1 cellular context compared by ENCODE assay signal in the genomic region with DNA sequence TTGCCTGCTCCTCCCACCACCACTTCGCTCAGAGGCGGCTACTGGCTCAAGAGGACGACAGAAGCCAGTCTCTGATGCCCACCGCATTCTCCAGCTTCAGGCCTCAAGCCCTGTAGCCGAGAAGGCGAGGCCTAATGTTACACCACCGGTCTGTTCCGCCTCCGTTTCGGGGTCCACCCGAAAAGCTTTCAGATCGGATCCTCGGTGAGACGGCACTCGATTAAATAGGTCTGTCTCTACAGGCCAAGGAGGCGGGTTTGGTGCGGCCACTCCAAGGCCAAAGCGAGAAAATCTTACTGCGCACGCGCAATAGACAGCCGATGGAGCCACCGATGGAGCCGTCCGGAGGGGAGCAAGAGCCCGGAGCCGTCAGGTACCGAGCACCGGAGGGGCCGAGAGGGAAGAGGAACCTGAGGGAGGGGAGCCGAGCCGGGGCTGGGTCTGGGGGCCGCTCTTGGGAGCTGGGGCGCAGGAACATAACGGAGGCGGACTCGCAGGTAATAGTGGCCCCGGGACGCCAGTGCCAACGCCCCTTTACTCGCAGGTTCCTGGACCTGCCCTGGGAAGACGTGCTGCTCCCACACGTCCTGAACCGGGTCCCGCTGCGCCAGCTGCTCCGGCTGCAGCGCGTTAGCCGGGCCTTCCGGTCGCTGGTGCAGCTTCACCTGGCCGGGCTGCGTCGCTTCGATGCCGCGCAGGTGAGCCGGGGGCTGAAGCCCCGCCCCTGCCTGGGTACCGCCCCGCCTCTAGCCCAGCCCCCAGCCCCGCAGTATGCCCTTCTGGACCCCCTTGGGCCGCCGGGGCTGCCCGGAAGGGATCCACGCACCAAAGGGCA.
TF ChIP-seq lines count a peak whose summit lies in the region.

A gene with protein sequence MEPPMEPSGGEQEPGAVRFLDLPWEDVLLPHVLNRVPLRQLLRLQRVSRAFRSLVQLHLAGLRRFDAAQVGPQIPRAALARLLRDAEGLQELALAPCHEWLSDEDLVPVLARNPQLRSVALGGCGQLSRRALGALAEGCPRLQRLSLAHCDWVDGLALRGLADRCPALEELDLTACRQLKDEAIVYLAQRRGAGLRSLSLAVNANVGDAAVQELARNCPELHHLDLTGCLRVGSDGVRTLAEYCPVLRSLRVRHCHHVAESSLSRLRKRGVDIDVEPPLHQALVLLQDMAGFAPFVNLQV (plus strand): TSS at position 27 of the 835 bp plus-strand sequence. CDS start 294 bp downstream, at position 321.

TF ChIP-seq in HEK293, 187 proteins besides CTCF, POLR2A, EP300 and RAD21 (continued from another document and continues in another):
- TF ChIP-seq, protein P1, sequence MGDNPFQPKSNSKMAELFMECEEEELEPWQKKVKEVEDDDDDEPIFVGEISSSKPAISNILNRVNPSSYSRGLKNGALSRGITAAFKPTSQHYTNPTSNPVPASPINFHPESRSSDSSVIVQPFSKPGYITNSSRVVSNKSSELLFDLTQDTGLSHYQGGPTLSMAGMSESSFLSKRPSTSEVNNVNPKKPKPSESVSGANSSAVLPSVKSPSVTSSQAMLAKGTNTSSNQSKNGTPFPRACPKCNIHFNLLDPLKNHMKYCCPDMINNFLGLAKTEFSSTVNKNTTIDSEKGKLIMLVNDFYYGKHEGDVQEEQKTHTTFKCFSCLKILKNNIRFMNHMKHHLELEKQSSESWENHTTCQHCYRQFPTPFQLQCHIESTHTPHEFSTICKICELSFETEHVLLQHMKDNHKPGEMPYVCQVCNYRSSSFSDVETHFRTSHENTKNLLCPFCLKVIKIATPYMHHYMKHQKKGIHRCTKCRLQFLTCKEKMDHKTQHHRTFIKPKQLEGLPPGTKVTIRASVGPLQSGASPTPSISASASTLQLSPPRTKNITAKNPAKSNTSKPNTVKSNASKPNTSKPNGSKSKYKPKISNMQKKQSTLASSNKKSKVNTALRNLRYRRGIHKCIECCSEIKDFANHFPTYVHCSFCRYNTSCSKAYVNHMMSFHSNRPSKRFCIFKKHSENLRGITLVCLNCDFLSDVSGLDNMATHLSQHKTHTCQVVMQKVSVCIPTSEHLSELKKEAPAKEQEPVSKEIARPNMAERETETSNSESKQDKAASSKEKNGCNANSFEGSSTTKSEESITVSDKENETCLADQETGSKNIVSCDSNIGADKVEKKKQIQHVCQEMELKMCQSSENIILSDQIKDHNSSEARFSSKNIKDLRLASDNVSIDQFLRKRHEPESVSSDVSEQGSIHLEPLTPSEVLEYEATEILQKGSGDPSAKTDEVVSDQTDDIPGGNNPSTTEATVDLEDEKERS (tag by site-specific recombination; IDR thresholded peaks at IDR 0.05): 0 out of 2 replicates have a peak, but pooled peaks have one; percentile 18
- peak; percentile 53; the same call in 1 of the 2 replicates for TF ChIP-seq TRIM28 (IDR thresholded peaks at IDR 0.05; ENCODE audit: borderline replicate concordance, low read length)
- 0 out of 2 replicates have a peak, but pooled peaks have one; percentile 31 for TF ChIP-seq KLF1 (tag by site-specific recombination; IDR thresholded peaks at IDR 0.05)
- TF ChIP-seq ZNF561 (tag by site-specific recombination; IDR thresholded peaks at IDR 0.05; ENCODE audit: borderline replicate concordance): peak; percentile 93
- peak; percentile 80; the same call in 1 of the 2 replicates for TF ChIP-seq KLF7 (tag by site-specific recombination; IDR thresholded peaks at IDR 0.05; ENCODE audit: borderline replicate concordance)
- TF ChIP-seq, protein P2, sequence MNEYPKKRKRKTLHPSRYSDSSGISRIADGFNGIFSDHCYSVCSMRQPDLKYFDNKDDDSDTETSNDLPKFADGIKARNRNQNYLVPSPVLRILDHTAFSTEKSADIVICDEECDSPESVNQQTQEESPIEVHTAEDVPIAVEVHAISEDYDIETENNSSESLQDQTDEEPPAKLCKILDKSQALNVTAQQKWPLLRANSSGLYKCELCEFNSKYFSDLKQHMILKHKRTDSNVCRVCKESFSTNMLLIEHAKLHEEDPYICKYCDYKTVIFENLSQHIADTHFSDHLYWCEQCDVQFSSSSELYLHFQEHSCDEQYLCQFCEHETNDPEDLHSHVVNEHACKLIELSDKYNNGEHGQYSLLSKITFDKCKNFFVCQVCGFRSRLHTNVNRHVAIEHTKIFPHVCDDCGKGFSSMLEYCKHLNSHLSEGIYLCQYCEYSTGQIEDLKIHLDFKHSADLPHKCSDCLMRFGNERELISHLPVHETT (tag by site-specific recombination; IDR thresholded peaks at IDR 0.05): peak; percentile 96
- TF ChIP-seq, protein P3, sequence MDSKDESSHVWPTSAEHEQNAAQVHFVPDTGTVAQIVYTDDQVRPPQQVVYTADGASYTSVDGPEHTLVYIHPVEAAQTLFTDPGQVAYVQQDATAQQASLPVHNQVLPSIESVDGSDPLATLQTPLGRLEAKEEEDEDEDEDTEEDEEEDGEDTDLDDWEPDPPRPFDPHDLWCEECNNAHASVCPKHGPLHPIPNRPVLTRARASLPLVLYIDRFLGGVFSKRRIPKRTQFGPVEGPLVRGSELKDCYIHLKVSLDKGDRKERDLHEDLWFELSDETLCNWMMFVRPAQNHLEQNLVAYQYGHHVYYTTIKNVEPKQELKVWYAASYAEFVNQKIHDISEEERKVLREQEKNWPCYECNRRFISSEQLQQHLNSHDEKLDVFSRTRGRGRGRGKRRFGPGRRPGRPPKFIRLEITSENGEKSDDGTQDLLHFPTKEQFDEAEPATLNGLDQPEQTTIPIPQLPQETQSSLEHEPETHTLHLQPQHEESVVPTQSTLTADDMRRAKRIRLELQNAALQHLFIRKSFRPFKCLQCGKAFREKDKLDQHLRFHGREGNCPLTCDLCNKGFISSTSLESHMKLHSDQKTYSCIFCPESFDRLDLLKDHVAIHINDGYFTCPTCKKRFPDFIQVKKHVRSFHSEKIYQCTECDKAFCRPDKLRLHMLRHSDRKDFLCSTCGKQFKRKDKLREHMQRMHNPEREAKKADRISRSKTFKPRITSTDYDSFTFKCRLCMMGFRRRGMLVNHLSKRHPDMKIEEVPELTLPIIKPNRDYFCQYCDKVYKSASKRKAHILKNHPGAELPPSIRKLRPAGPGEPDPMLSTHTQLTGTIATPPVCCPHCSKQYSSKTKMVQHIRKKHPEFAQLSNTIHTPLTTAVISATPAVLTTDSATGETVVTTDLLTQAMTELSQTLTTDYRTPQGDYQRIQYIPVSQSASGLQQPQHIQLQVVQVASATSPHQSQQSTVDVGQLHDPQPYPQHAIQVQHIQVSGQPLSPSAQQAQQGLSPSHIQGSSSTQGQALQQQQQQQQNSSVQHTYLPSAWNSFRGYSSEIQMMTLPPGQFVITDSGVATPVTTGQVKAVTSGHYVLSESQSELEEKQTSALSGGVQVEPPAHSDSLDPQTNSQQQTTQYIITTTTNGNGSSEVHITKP (tag by site-specific recombination; IDR thresholded peaks at IDR 0.05): peak; percentile 83
- TF ChIP-seq REPIN1 (tag by site-specific recombination; IDR thresholded peaks at IDR 0.05; ENCODE audit: low read depth): peak; percentile 93; the same call in 1 of the 2 replicates
- TF ChIP-seq ZBTB17 (tag by site-specific recombination; IDR thresholded peaks at IDR 0.05): peak; percentile 100
- peak; percentile 64; the same call in 1 of the 2 replicates for TF ChIP-seq ZBTB21 (tag by site-specific recombination; IDR thresholded peaks at IDR 0.05)
- peak; percentile 71 for TF ChIP-seq KLF9 (tag by site-specific recombination; IDR thresholded peaks at IDR 0.05; ENCODE audit: low read depth)
- TF ChIP-seq ZNF664 (tag by site-specific recombination; IDR thresholded peaks at IDR 0.05): peak; percentile 44; the same call in 1 of the 2 replicates
- TF ChIP-seq, protein P4, sequence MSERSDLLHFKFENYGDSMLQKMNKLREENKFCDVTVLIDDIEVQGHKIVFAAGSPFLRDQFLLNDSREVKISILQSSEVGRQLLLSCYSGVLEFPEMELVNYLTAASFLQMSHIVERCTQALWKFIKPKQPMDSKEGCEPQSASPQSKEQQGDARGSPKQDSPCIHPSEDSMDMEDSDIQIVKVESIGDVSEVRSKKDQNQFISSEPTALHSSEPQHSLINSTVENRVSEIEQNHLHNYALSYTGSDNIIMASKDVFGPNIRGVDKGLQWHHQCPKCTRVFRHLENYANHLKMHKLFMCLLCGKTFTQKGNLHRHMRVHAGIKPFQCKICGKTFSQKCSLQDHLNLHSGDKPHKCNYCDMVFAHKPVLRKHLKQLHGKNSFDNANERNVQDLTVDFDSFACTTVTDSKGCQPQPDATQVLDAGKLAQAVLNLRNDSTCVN (tag by site-specific recombination; optimal IDR thresholded peaks at IDR 0.05): peak; percentile 44
- no peak for TF ChIP-seq ZNF621 (tag by site-specific recombination; IDR thresholded peaks at IDR 0.05)
- peak; percentile 70 for TF ChIP-seq YY2 (tag by site-specific recombination; IDR thresholded peaks at IDR 0.05)
- TF ChIP-seq ZNF335 (tag by site-specific recombination; conservative IDR thresholded peaks at IDR 0.05): peak; percentile 72
- TF ChIP-seq ZNF660 (tag by site-specific recombination; IDR thresholded peaks at IDR 0.05): peak; percentile 89
- peak; percentile 77 for TF ChIP-seq OSR2 (tag by site-specific recombination; IDR thresholded peaks at IDR 0.05)
- TF ChIP-seq ZNF248 (tag by site-specific recombination; IDR thresholded peaks at IDR 0.05): no peak
- peak; percentile 48; the same call in 1 of the 2 replicates for TF ChIP-seq SCRT2 (tag by site-specific recombination; IDR thresholded peaks at IDR 0.05)
- TF ChIP-seq, protein P5, sequence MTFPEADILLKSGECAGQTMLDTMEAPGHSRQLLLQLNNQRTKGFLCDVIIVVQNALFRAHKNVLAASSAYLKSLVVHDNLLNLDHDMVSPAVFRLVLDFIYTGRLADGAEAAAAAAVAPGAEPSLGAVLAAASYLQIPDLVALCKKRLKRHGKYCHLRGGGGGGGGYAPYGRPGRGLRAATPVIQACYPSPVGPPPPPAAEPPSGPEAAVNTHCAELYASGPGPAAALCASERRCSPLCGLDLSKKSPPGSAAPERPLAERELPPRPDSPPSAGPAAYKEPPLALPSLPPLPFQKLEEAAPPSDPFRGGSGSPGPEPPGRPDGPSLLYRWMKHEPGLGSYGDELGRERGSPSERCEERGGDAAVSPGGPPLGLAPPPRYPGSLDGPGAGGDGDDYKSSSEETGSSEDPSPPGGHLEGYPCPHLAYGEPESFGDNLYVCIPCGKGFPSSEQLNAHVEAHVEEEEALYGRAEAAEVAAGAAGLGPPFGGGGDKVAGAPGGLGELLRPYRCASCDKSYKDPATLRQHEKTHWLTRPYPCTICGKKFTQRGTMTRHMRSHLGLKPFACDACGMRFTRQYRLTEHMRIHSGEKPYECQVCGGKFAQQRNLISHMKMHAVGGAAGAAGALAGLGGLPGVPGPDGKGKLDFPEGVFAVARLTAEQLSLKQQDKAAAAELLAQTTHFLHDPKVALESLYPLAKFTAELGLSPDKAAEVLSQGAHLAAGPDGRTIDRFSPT (tag by site-specific recombination; IDR thresholded peaks at IDR 0.05): peak; percentile 19; the same call in 1 of the 2 replicates
- peak; percentile 72; the same call in 1 of the 2 replicates for TF ChIP-seq OVOL3 (tag by site-specific recombination; IDR thresholded peaks at IDR 0.05)
- TF ChIP-seq FEZF1 (tag by site-specific recombination; IDR thresholded peaks at IDR 0.05): peak; percentile 41; the same call in 1 of the 2 replicates
- peak; percentile 96 for TF ChIP-seq ZNF391 (tag by site-specific recombination; IDR thresholded peaks at IDR 0.05; ENCODE audit: borderline replicate concordance, low read depth)
- TF ChIP-seq, protein P6, sequence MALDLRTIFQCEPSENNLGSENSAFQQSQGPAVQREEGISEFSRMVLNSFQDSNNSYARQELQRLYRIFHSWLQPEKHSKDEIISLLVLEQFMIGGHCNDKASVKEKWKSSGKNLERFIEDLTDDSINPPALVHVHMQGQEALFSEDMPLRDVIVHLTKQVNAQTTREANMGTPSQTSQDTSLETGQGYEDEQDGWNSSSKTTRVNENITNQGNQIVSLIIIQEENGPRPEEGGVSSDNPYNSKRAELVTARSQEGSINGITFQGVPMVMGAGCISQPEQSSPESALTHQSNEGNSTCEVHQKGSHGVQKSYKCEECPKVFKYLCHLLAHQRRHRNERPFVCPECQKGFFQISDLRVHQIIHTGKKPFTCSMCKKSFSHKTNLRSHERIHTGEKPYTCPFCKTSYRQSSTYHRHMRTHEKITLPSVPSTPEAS (tag by site-specific recombination; IDR thresholded peaks at IDR 0.05): peak; percentile 62
- peak; percentile 42; the same call in 1 of the 2 replicates for TF ChIP-seq ZBTB8A (tag by site-specific recombination; IDR thresholded peaks at IDR 0.05)
- TF ChIP-seq SALL2 (tag by site-specific recombination; IDR thresholded peaks at IDR 0.05; ENCODE audit: borderline replicate concordance): no peak
- TF ChIP-seq ZFP41 (tag by site-specific recombination; IDR thresholded peaks at IDR 0.05; ENCODE audit: borderline replicate concordance): no peak
- TF ChIP-seq, protein P7, sequence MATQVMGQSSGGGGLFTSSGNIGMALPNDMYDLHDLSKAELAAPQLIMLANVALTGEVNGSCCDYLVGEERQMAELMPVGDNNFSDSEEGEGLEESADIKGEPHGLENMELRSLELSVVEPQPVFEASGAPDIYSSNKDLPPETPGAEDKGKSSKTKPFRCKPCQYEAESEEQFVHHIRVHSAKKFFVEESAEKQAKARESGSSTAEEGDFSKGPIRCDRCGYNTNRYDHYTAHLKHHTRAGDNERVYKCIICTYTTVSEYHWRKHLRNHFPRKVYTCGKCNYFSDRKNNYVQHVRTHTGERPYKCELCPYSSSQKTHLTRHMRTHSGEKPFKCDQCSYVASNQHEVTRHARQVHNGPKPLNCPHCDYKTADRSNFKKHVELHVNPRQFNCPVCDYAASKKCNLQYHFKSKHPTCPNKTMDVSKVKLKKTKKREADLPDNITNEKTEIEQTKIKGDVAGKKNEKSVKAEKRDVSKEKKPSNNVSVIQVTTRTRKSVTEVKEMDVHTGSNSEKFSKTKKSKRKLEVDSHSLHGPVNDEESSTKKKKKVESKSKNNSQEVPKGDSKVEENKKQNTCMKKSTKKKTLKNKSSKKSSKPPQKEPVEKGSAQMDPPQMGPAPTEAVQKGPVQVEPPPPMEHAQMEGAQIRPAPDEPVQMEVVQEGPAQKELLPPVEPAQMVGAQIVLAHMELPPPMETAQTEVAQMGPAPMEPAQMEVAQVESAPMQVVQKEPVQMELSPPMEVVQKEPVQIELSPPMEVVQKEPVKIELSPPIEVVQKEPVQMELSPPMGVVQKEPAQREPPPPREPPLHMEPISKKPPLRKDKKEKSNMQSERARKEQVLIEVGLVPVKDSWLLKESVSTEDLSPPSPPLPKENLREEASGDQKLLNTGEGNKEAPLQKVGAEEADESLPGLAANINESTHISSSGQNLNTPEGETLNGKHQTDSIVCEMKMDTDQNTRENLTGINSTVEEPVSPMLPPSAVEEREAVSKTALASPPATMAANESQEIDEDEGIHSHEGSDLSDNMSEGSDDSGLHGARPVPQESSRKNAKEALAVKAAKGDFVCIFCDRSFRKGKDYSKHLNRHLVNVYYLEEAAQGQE (tag by site-specific recombination; IDR thresholded peaks at IDR 0.05): peak; percentile 65
